9 cellular contexts compared by ENCODE assay signal in the genomic region with DNA sequence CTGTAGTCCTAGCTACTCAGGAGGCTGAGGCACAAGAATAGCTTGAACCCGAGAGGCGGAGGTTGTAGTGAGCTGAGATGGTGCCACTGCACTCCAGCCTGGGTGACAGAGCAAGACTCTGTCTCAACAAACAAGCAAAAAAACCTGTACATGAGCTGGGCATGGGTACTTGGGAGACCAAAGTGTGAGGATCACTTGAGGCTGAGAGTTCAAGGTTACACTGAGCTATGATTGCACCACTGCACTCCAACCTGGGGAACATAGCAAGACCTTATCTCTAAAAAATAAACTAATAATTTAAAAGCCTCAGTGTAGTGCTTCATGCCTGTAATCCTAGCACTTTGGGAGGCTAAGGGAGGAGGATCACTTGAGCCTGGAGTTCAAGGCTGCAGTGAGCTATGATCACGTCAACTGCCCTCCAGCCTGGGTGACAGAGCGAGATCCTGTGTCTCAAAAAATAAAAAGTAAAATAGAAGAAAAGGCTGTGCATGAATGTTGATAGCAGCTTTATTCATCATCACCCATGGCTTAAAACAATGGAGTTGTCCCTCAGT. TPM values are rescaled to one million over a fixed set of nuclear protein-coding genes. Genes with fewer than 3 reads are reported as not detected.
"Had no signal": no experiment of that assay in that cellular context is flagged by ENCODE, and none has a peak within 500 bp of the region (broad histone marks: within the 10 kb centered on the region; RNA-seq: fewer than 3 reads in every experiment).

No MANE protein-coding gene starts in this region.

- ATAC-seq: K562 had no signal

- H3K4me3 ChIP-seq: GM23248, K562 had no signal

- H3K27ac Mint-ChIP-seq: H9 had no signal

- DNase-seq: GM23248, H9, HCEC 1CT, IMR-90, KG1 had no signal

- H2AFZ ChIP-seq: GM23248 had no signal

- H3K27ac ChIP-seq: GM23248, HL-60 had no signal

RNA-seq across cellular contexts. Expression of gene TSPAN16, which starts 21.4 kb away (rescaled TPM):
- total RNA-seq: GM23248, H1, H9, HT1080, IMR-90, K562 had no signal
- polyA plus RNA-seq: GM23248, H1, IMR-90, K562 had no signal

RNA-seq across cellular contexts. Expression of gene ANGPTL8, which starts 35.2 kb away (rescaled TPM):
- total RNA-seq: H1, H9, HT1080, IMR-90, K562 had no signal
- polyA plus RNA-seq: GM23248, H1, IMR-90, K562 had no signal
